22 cellular contexts compared by ENCODE assay signal in the genomic region with DNA sequence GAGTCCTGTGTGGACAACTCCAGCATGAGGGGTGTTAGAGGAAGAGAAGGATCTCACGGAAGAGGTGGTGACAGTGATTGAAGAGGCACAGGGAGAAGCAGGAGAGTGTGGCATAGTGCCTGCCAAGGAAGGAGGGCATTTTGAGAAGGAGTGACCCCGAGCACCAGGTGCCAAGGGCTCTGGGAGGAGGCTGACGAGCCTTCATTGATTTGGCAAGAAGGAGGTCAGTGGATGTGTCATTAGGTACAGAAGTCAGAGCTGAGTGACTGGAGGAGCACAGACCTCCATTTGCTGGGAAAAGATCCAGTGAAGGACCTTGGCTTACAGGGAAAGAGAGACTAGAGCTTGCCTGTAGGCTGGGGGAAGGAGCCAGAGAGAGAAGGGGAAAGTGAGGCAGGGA.
DNase-seq lines count a peak whose midpoint lies in the region; ATAC-seq and TF ChIP-seq lines count a peak whose summit lies in the region.
"Had no signal": no experiment of that assay in that cellular context is flagged by ENCODE, and none has a peak within 500 bp of the region (broad histone marks: within the 10 kb centered on the region; RNA-seq: fewer than 3 reads in every experiment).

No MANE protein-coding gene starts in this region.

- H3K4me1 ChIP-seq in endodermal cell (ENCODE audit: control insufficient read depth, insufficient read depth, low read length) (no peaks in the 10 kb centered on the region), lower lobe of right lung (peaks cover 12% of the 10 kb centered on the region), spleen (peaks cover 0 to 12% (median 3%) of the 10 kb centered on the region in 6 donors)

- no peak overlapping the region for H3K27ac ChIP-seq in endodermal cell (ENCODE audit: low read depth, low read length)
- H3K27ac ChIP-seq in lower lobe of right lung: no peak overlapping the region
- H3K27ac ChIP-seq in spleen: no peak overlapping the region
- no peak overlapping the region for H3K27ac ChIP-seq in RWPE1
- H3K27ac ChIP-seq: 22Rv1, A549, GM23248 had no signal

- no peak overlapping the region for H3K4me3 Mint-ChIP-seq in endodermal cell
- H3K4me3 Mint-ChIP-seq: CD4-positive, alpha-beta memory T cell had no signal

- CTCF ChIA-PET in RWPE1 (lab: Yijun Ruan, JAX): interaction anchor here (0.6 kb wide), 3 partner anchors 139 to 1047 kb away, joined by 3 to 5 read pairs (median 4); no protein-coding TSS in a partner anchor

- no peaks in the 10 kb centered on the region for H3K27me3 Mint-ChIP-seq in endodermal cell (ENCODE audit: insufficient read depth)

- intact Hi-C loops in Right ventricle myocardium superior (cut with DNase I): no loop called here
- intact Hi-C loops in cardiac septum (cut with DNase I): no loop called here
- intact Hi-C loops in lower lobe of right lung (cut with DNase I): no loop called here
- intact Hi-C loops in spleen (cut with DNase I; ENCODE audit: low total_unique reads): no loop called here

- H3K27ac Mint-ChIP-seq in endodermal cell: peak overlapping the region; percentile 5

- H3K36me3 Mint-ChIP-seq in endodermal cell (ENCODE audit: low read depth): peaks cover 2% of the 10 kb centered on the region
- H3K36me3 Mint-ChIP-seq: CD4-positive, alpha-beta memory T cell had no signal

- H3K9me3 ChIP-seq in endodermal cell (ENCODE audit: control insufficient read depth, low read length): no peaks in the 10 kb centered on the region
- H3K9me3 ChIP-seq in lower lobe of right lung: no peaks in the 10 kb centered on the region
- H3K9me3 ChIP-seq in spleen: no peaks in the 10 kb centered on the region
- H3K9me3 ChIP-seq: A549 had no signal

- H3K4me3 ChIP-seq in endodermal cell (ENCODE audit: low read length) (no peak overlapping the region), lower lobe of right lung (no peak overlapping the region), spleen (no peak overlapping the region)
- H3K4me3 ChIP-seq: A549, GM23248 had no signal

- no peak overlapping the region for H3K9ac ChIP-seq in endodermal cell (ENCODE audit: extremely low read depth, low read length, poor library complexity, severe bottlenecking)
- H3K9ac ChIP-seq: GM23248 had no signal

- no peak for TF ChIP-seq POLR2A in spleen (IDR thresholded peaks at IDR 0.05)

- H3K27me3 ChIP-seq in endodermal cell (ENCODE audit: control insufficient read depth, insufficient read depth, low read length, poor library complexity, severe bottlenecking) (no peaks in the 10 kb centered on the region), lower lobe of right lung (ENCODE audit: low read depth) (no peaks in the 10 kb centered on the region), spleen (replicated peaks in 1 of 7) (no peaks in the 10 kb centered on the region)

- POLR2A ChIA-PET in RWPE1 (lab: Yijun Ruan, JAX; ENCODE audit: low non-redundant PET): no interaction called here

- H3K36me3 ChIP-seq in endodermal cell (ENCODE audit: control insufficient read depth, insufficient read depth, low read length) (no peaks in the 10 kb centered on the region), lower lobe of right lung (no peaks in the 10 kb centered on the region), spleen (peaks cover 0 to 7% (median 0%) of the 10 kb centered on the region in 6 donors)

- TF ChIP-seq CTCF in endodermal cell (conservative IDR thresholded peaks at IDR 0.05): no peak
- no peak for TF ChIP-seq CTCF in lower lobe of right lung (IDR thresholded peaks at IDR 0.05)
- TF ChIP-seq CTCF in spleen (IDR thresholded peaks at IDR 0.05 in 8 of 11, conservative IDR thresholded peaks at IDR 0.05 in 3 of 11): no peak
- no peak for TF ChIP-seq CTCF in RWPE1 (conservative IDR thresholded peaks at IDR 0.05; ENCODE audit: low read depth)

- DNase-seq in Right ventricle myocardium superior: peak; percentile 10
- no peak for DNase-seq in cardiac septum (ENCODE audit: low spot score)
- DNase-seq in endodermal cell: no peak
- DNase-seq in lower lobe of right lung: peak; percentile 1
- peak; percentile 27 for DNase-seq in spleen
- DNase-seq in RWPE1 (ENCODE audit: low spot score): no peak
- no peak for DNase-seq in stimulated activated CD4-positive, alpha-beta T cell treated with anti-CD3 and anti-CD28 coated beads, Interleukin-15, amount 100 ng/mL, for 24 hours
- DNase-seq in pons (ENCODE audit: low spot score): no peak
- DNase-seq: ACHN; AML-193; C1 segment of cervical spinal cord; Calu3; CD4-positive, alpha-beta memory T cell; COR-L47; DMS53; DMS79 treated with DMSO at 0.1 percent for 48 hours; GF-D8; GM23248; H7; HCEC 1CT had no signal

- peaks cover 7% of the 10 kb centered on the region for H3K4me1 Mint-ChIP-seq in endodermal cell

- ATAC-seq in Right ventricle myocardium superior (ENCODE audit: poor library complexity): no peak
- no peak for ATAC-seq in lower lobe of right lung
- ATAC-seq: A549 had no signal

- H3K9me3 Mint-ChIP-seq in endodermal cell: no peaks in the 10 kb centered on the region
- H3K9me3 Mint-ChIP-seq: CD4-positive, alpha-beta memory T cell had no signal

- WGBS in endodermal cell (ENCODE audit: insufficient coverage in 1 of 2, insufficient read length in 1 of 2), 2 experiments: 84 to 93% methylated on average over 3 of the region's 3 CpGs
- 77 to 100% (median 91%) methylated on average over 3 of the region's 3 CpGs for WGBS in spleen, 5 donors

Comparison
In these comparisons a context has a peak if more than half of its experiments do, and no peak if none do; other contexts are left out.
1. DNase-seq: peak in Right ventricle myocardium superior (single experiment), lower lobe of right lung (single experiment) and spleen (single experiment); none in cardiac septum (single experiment), endodermal cell (single experiment), RWPE1 (single experiment), stimulated activated CD4-positive, alpha-beta T cell treated with anti-CD3 and anti-CD28 coated beads, Interleukin-15, amount 100 ng/mL, for 24 hours (single experiment) and pons (single experiment).